In genomic region chr11:46347637-46348311, GRCh38 we compare ENCODE assay signal across 8 cellular contexts. TPM values are rescaled to one million over a fixed set of nuclear protein-coding genes. Genes with fewer than 3 reads are reported as not detected.
A peak's percentile ranks its signal among the peaks of the same experiment; 100 is the strongest.
DNase-seq lines count a peak whose midpoint lies in the region; ATAC-seq and TF ChIP-seq lines count a peak whose summit lies in the region.

No MANE protein-coding gene starts in this region.

- H3K9me3 ChIP-seq in esophagus (ENCODE audit: control insufficient read depth in 2 of 2, insufficient read depth in 1 of 2, low read depth in 1 of 2, low read length in 1 of 2): no peaks in the 10 kb centered on the region

- peak overlapping the region; percentile 68 for H3K27ac ChIP-seq in 22Rv1
- H3K27ac ChIP-seq in VCaP: peak overlapping the region; percentile 71; the same call in 1 of the 2 replicates
- H3K27ac ChIP-seq in esophagus (ENCODE audit: low read depth in 2 of 2, low read length in 1 of 2): peak overlapping the region; percentile 40 to 54

- no peak for DNase-seq in omental fat pad (ENCODE audit: low spot score)
- no peak for DNase-seq in NCI-H2227 (lab: John Stamatoyannopoulos, UW; ENCODE audit: unreplicated experiment)
- DNase-seq in NCI-H82 (lab: John Stamatoyannopoulos, UW): no peak

- H3K36me3 ChIP-seq in esophagus (ENCODE audit: control insufficient read depth in 2 of 2, insufficient read depth in 2 of 2, low read length in 1 of 2): no peaks in the 10 kb centered on the region

- H3K27me3 ChIP-seq in esophagus (ENCODE audit: control insufficient read depth in 1 of 2, insufficient read depth in 2 of 2, low read length in 2 of 2): no peaks in the 10 kb centered on the region

- H3K4me1 ChIP-seq in esophagus (ENCODE audit: control insufficient read depth in 2 of 2, insufficient read depth in 2 of 2, low read length in 1 of 2): peaks cover 2 to 35% of the 10 kb centered on the region in 2 donors

- peak overlapping the region; percentile 71 to 84 for H3K4me3 ChIP-seq in esophagus (ENCODE audit: low read depth in 1 of 2, low read length in 2 of 2)

- TF ChIP-seq CTCF in 22Rv1 (IDR thresholded peaks at IDR 0.05) (no peak), VCaP (conservative IDR thresholded peaks at IDR 0.05) (no peak), omental fat pad (IDR thresholded peaks at IDR 0.05) (no peak)

- ATAC-seq in GM21528 (IDR thresholded peaks at IDR 0.05; ENCODE audit: low FRiP score, unreplicated experiment) (peak; percentile 11), omental fat pad (ENCODE audit: low FRiP score) (peak; percentile 25), GM19328 (IDR thresholded peaks at IDR 0.05; ENCODE audit: unreplicated experiment) (no peak)

- WGBS in esophagus, 2 donors: 14 to 20% methylated on average over 58 to 63 of the region's 63 CpGs

RNA-seq across cellular contexts. Expression of gene DGKZ, which starts 0.5 kb away (rescaled TPM):
- polyA plus RNA-seq in esophagus: 10 to 100 TPM; 27.3 to 36.6 TPM
- total RNA-seq in omental fat pad: 10 to 100 TPM; 29.2 to 79.4 (median 63.3) TPM

RNA-seq across cellular contexts. Expression of gene MDK, which starts 33.7 kb away (rescaled TPM):
- polyA plus RNA-seq in esophagus: 10 to 100 TPM; 19.9 to 24.3 TPM
- 10 to 100 TPM; 11.7 to 18.1 (median 15.2) TPM for total RNA-seq in omental fat pad

RNA-seq across cellular contexts. Expression of gene CHRM4, which starts 43.8 kb away (rescaled TPM):
- under 1 TPM in 1 of 2 donors, not detected in 1; 0.02 TPM for polyA plus RNA-seq in esophagus
- under 1 TPM in 2 of 4 donors, not detected in 2; 0.63 to 0.74 TPM for total RNA-seq in omental fat pad
